ENCODE assay signal across 21 cellular contexts in the genomic region with DNA sequence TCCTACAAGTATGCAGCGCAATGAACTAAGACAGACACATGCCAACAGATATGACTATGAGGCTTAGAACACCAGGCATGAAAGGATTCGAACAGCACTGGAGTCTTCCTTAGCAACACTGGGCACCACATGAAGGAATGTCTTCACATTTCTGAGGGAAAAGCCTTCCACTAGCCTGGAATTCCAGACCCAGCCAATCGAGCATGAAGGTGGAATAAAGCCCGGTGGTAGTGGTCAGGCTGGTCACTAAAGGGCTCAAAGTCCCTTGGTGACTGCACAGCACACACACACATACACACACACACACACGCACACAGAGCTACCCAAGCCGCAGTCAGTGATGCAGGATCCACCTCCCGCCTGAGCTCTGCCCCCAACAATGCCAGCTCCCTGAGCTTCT. TPM values are rescaled to one million over a fixed set of nuclear protein-coding genes. Genes with fewer than 3 reads are reported as not detected.
DNase-seq lines count a peak whose midpoint lies in the region; ATAC-seq and TF ChIP-seq lines count a peak whose summit lies in the region.
"Had no signal": no experiment of that assay in that cellular context is flagged by ENCODE, and none has a peak within 500 bp of the region (broad histone marks: within the 10 kb centered on the region; RNA-seq: fewer than 3 reads in every experiment).

No MANE protein-coding gene starts in this region.

- DNase-seq in EH (ENCODE audit: low read depth) (peak; percentile 82), SK-N-SH (no peak), fibroblast of peridontal ligament (ENCODE audit: extremely low read depth) (peak; percentile 51), myocyte (ENCODE audit: low read depth) (peak; percentile 88), adrenal gland (no peak)
- DNase-seq in activated naive CD8-positive, alpha-beta T cell treated with anti-CD3 and anti-CD28 coated beads, Interleukin-2, amount 50 U/mL, for 24 hours, result no peak
- DNase-seq in CD8-positive, alpha-beta memory T cell, result no peak
- DNase-seq: activated CD4-positive, alpha-beta memory T cell treated with anti-CD3 and anti-CD28 coated beads for 36 hours; activated T-cell treated with anti-CD3 and anti-CD28 coated beads, Interleukin-2, amount 50 U/mL, for 48 hours; effector memory CD8-positive, alpha-beta T cell; gastrocnemius medialis; mucosa of descending colon; NCI-H510A; spleen; stimulated activated naive CD4-positive, alpha-beta T cell treated with Interleukin-2 at 50 U/mL for 16 hours; uterus had no signal

- CTCF ChIA-PET in SK-N-SH (lab: Yijun Ruan, JAX), result interaction anchor here (0.8 to 21.6 kb wide), 2 partner anchors 8 to 65 kb away, joined by 3 to 267 read pairs; no protein-coding TSS in a partner anchor
- CTCF ChIA-PET in CD8-positive, alpha-beta memory T cell (lab: Charles Lee), result no interaction called here

- no peak for TF ChIP-seq RAD21 in SK-N-SH (IDR thresholded peaks at IDR 0.05; ENCODE audit: low read length)

- no peaks in the 10 kb centered on the region for H3K4me1 Mint-ChIP-seq in activated naive CD8-positive, alpha-beta T cell treated with anti-CD3 and anti-CD28 coated beads, Interleukin-2, amount 50 U/mL, for 24 hours
- no peaks in the 10 kb centered on the region for H3K4me1 Mint-ChIP-seq in CD8-positive, alpha-beta memory T cell

- no peak for TF ChIP-seq CTCF in SK-N-SH (IDR thresholded peaks at IDR 0.05)
- TF ChIP-seq CTCF in adrenal gland (IDR thresholded peaks at IDR 0.05), result no peak

- H3K4me3 Mint-ChIP-seq in activated naive CD8-positive, alpha-beta T cell treated with anti-CD3 and anti-CD28 coated beads, Interleukin-2, amount 50 U/mL, for 24 hours, result no peak overlapping the region
- H3K4me3 Mint-ChIP-seq in CD8-positive, alpha-beta memory T cell, result no peak overlapping the region
- H3K4me3 Mint-ChIP-seq: activated CD4-positive, alpha-beta memory T cell treated with anti-CD3 and anti-CD28 coated beads for 36 hours; activated naive CD8-positive, alpha-beta T cell; central memory CD8-positive, alpha-beta T cell; effector memory CD8-positive, alpha-beta T cell had no signal

- H3K9me3 ChIP-seq in SK-N-SH, result no peaks in the 10 kb centered on the region
- H3K9me3 ChIP-seq in adrenal gland (replicated peaks in 1 of 3), result no peaks in the 10 kb centered on the region
- H3K9me3 ChIP-seq in CD8-positive, alpha-beta memory T cell (ENCODE audit: low read length), result no peaks in the 10 kb centered on the region
- H3K9me3 ChIP-seq: gastrocnemius medialis, mucosa of descending colon, pancreas, spleen, uterus had no signal

- no peaks in the 10 kb centered on the region for H3K27me3 ChIP-seq in SK-N-SH (ENCODE audit: insufficient read depth)
- H3K27me3 ChIP-seq in adrenal gland, result no peaks in the 10 kb centered on the region
- H3K27me3 ChIP-seq in CD8-positive, alpha-beta memory T cell (ENCODE audit: insufficient read depth, low read length, poor library complexity, severe bottlenecking), result no peaks in the 10 kb centered on the region
- H3K27me3 ChIP-seq: gastrocnemius medialis, pancreas, spleen, uterus had no signal

- POLR2A ChIA-PET in SK-N-SH (lab: Yijun Ruan, JAX), result no interaction called here
- POLR2A ChIA-PET in CD8-positive, alpha-beta memory T cell (lab: Charles Lee), result no interaction called here

- H3K79me2 ChIP-seq in SK-N-SH (ENCODE audit: insufficient read depth), result peaks cover 93% of the 10 kb centered on the region

- peak overlapping the region in 1 of 2 experiments; percentile 93; a peak in 2 of 4 replicates for H3K27ac ChIP-seq in SK-N-SH (ENCODE audit: low read depth in 2 of 2, low read length in 1 of 2)
- no peak overlapping the region for H3K27ac ChIP-seq in adrenal gland
- H3K27ac ChIP-seq in CD8-positive, alpha-beta memory T cell (ENCODE audit: low read depth, low read length), result no peak overlapping the region
- H3K27ac ChIP-seq: gastrocnemius medialis, pancreas, SK-N-MC, uterus had no signal

- H3K9me2 ChIP-seq in SK-N-SH, result no peaks in the 10 kb centered on the region

- ATAC-seq in activated naive CD8-positive, alpha-beta T cell treated with anti-CD3 and anti-CD28 coated beads, Interleukin-2, amount 50 U/mL, for 24 hours, result no peak
- ATAC-seq in GM21423 (IDR thresholded peaks at IDR 0.05; ENCODE audit: unreplicated experiment), result no peak
- ATAC-seq: effector memory CD8-positive, alpha-beta T cell; gastrocnemius medialis; mucosa of descending colon; pancreas had no signal

- 86% methylated on average over 6 of the region's 7 CpGs for WGBS in SK-N-SH (ENCODE audit: low lambda C conversion rate)
- 91 to 94% (median 92%) methylated on average over 7 of the region's 7 CpGs for WGBS in adrenal gland, 4 donors

- no peak overlapping the region for H2AFZ ChIP-seq in SK-N-SH (ENCODE audit: low read depth)

- no peak for TF ChIP-seq EP300 in SK-N-SH (IDR thresholded peaks at IDR 0.05; ENCODE audit: borderline replicate concordance in 1 of 2, low read depth in 1 of 2, low read length in 1 of 2)

- H3K4me3 ChIP-seq in SK-N-SH (ENCODE audit: low read depth in 2 of 2, low read length in 1 of 2), result no peak overlapping the region
- no peak overlapping the region for H3K4me3 ChIP-seq in adrenal gland
- H3K4me3 ChIP-seq in CD8-positive, alpha-beta memory T cell (ENCODE audit: low read length), result no peak overlapping the region
- H3K4me3 ChIP-seq: gastrocnemius medialis, mucosa of descending colon, pancreas, SK-N-MC, uterus had no signal

- no peaks in the 10 kb centered on the region for H3K27me3 Mint-ChIP-seq in activated naive CD8-positive, alpha-beta T cell treated with anti-CD3 and anti-CD28 coated beads, Interleukin-2, amount 50 U/mL, for 24 hours
- no peaks in the 10 kb centered on the region for H3K27me3 Mint-ChIP-seq in CD8-positive, alpha-beta memory T cell
- H3K27me3 Mint-ChIP-seq: activated CD4-positive, alpha-beta memory T cell treated with anti-CD3 and anti-CD28 coated beads for 36 hours; activated naive CD8-positive, alpha-beta T cell; central memory CD8-positive, alpha-beta T cell; effector memory CD8-positive, alpha-beta T cell had no signal

- no peaks in the 10 kb centered on the region for H3K9me3 Mint-ChIP-seq in activated naive CD8-positive, alpha-beta T cell treated with anti-CD3 and anti-CD28 coated beads, Interleukin-2, amount 50 U/mL, for 24 hours
- no peaks in the 10 kb centered on the region for H3K9me3 Mint-ChIP-seq in CD8-positive, alpha-beta memory T cell
- H3K9me3 Mint-ChIP-seq: activated CD4-positive, alpha-beta memory T cell treated with anti-CD3 and anti-CD28 coated beads for 36 hours; central memory CD8-positive, alpha-beta T cell; effector memory CD8-positive, alpha-beta T cell had no signal

- H3F3A ChIP-seq in SK-N-SH (replicated peaks; ENCODE audit: insufficient read depth), result peaks cover 13% of the 10 kb centered on the region

- H3K4me1 ChIP-seq in SK-N-SH (ENCODE audit: control insufficient read depth in 1 of 2, insufficient read depth in 2 of 2, low read depth in 1 of 2, low read length in 1 of 2), result peaks cover 20 to 33% of the 10 kb centered on the region in 2 experiments; a peak in 2 of 4 replicates
- no peaks in the 10 kb centered on the region for H3K4me1 ChIP-seq in adrenal gland (replicated peaks in 1 of 2)
- H3K4me1 ChIP-seq in CD8-positive, alpha-beta memory T cell (ENCODE audit: insufficient read depth, low read length), result no peaks in the 10 kb centered on the region
- H3K4me1 ChIP-seq: pancreas, uterus had no signal

- H3K36me3 Mint-ChIP-seq in activated naive CD8-positive, alpha-beta T cell treated with anti-CD3 and anti-CD28 coated beads, Interleukin-2, amount 50 U/mL, for 24 hours (ENCODE audit: low read depth), result no peaks in the 10 kb centered on the region
- H3K36me3 Mint-ChIP-seq in CD8-positive, alpha-beta memory T cell, result peaks cover 0 to 7% (median 0%) of the 10 kb centered on the region in 3 donors
- H3K36me3 Mint-ChIP-seq: activated CD4-positive, alpha-beta memory T cell treated with anti-CD3 and anti-CD28 coated beads for 36 hours; activated naive CD8-positive, alpha-beta T cell had no signal

- no peak overlapping the region for H3K27ac Mint-ChIP-seq in activated naive CD8-positive, alpha-beta T cell treated with anti-CD3 and anti-CD28 coated beads, Interleukin-2, amount 50 U/mL, for 24 hours
- peak overlapping the region in 1 of 8 donors; percentile 68 for H3K27ac Mint-ChIP-seq in CD8-positive, alpha-beta memory T cell
- H3K27ac Mint-ChIP-seq: activated CD4-positive, alpha-beta memory T cell treated with anti-CD3 and anti-CD28 coated beads for 36 hours; activated naive CD8-positive, alpha-beta T cell had no signal

- 0 out of 2 replicates have a peak overlapping the region, but pooled peaks have one; percentile 5 for H3K4me2 ChIP-seq in SK-N-SH

- H3K36me3 ChIP-seq in SK-N-SH (replicated peaks in 1 of 2; ENCODE audit: control insufficient read depth in 1 of 2, insufficient read depth in 2 of 2, low read length in 1 of 2) (peaks cover 0 to 17% of the 10 kb centered on the region in 2 experiments), adrenal gland (replicated peaks in 1 of 2) (peaks cover 0 to 20% of the 10 kb centered on the region in 2 donors)
- H3K36me3 ChIP-seq in CD8-positive, alpha-beta memory T cell (ENCODE audit: insufficient read depth, low read length), result no peaks in the 10 kb centered on the region
- H3K36me3 ChIP-seq: uterus had no signal

- intact Hi-C loops in adrenal gland (cut with DNase I), result no loop called here

- no peak for TF ChIP-seq POLR2A in adrenal gland (IDR thresholded peaks at IDR 0.05)

- no peak overlapping the region for H3K9ac ChIP-seq in SK-N-SH

- peaks cover 49% of the 10 kb centered on the region for H4K20me1 ChIP-seq in SK-N-SH (ENCODE audit: insufficient read depth)

TF ChIP-seq in SK-N-SH, 30 proteins besides CTCF, POLR2A, EP300 and RAD21 (continues in another document):
- TF ChIP-seq MXI1 (IDR thresholded peaks at IDR 0.05; ENCODE audit: low read depth, low read length) (no peak), NRF1 (IDR thresholded peaks at IDR 0.05; ENCODE audit: low read depth, low read length) (no peak), EZH2phosphoT487 (IDR thresholded peaks at IDR 0.05; ENCODE audit: borderline replicate concordance, low read depth) (no peak), GATA2 (CRISPR knock-in tag; IDR thresholded peaks at IDR 0.05) (no peak), RFX5 (IDR thresholded peaks at IDR 0.05; ENCODE audit: low read length) (no peak)

RNA-seq across cellular contexts. Expression of a gene that starts 19.7 kb away (rescaled TPM):
- 9.9 and 11.0 TPM in 2 replicates for polyA plus RNA-seq in SK-N-SH (2012; rRNA removed)
- 4.5 and 6.4 TPM in 2 replicates for polyA plus RNA-seq in SK-N-SH (2012; cell fraction: cytosol; rRNA removed)
- 36.2 and 48.1 TPM in 2 replicates for polyA plus RNA-seq in SK-N-SH (2012; cell fraction: nucleus; rRNA removed)
- total RNA-seq in myocyte, result 8.0 and 9.5 TPM in 2 replicates
- polyA plus RNA-seq in myocyte (2012), result 8.8 TPM
- 10 to 100 TPM; 17.6 to 56.5 (median 36.5) TPM for total RNA-seq in adrenal gland
- polyA plus RNA-seq in adrenal gland, result 10 to 100 TPM; 12.2 to 34.2 (median 22.6) TPM
- 10 to 100 TPM; 16.8 to 19.1 TPM for total RNA-seq in CD8-positive, alpha-beta memory T cell
- polyA plus RNA-seq in CD8-positive, alpha-beta memory T cell, result 1.8 TPM

RNA-seq across cellular contexts. Expression of a gene that starts 21.6 kb away (rescaled TPM):
- polyA plus RNA-seq in SK-N-SH (2012; rRNA removed), result 16.4 and 17.1 TPM in 2 replicates
- polyA plus RNA-seq in SK-N-SH (2012; cell fraction: cytosol; rRNA removed), result 12.4 and 17.2 TPM in 2 replicates
- 19.9 and 24.8 TPM in 2 replicates for polyA plus RNA-seq in SK-N-SH (2012; cell fraction: nucleus; rRNA removed)
- 87.2 and 111 TPM in 2 replicates for total RNA-seq in myocyte
- 68.6 TPM for polyA plus RNA-seq in myocyte (2012)
- 10 to 100 TPM; 21.1 to 38.0 (median 24.3) TPM for total RNA-seq in adrenal gland
- 10 to 100 TPM in 1 of 3 donors, 1 to 10 TPM in 2; 8.9 to 46.7 (median 9.6) TPM for polyA plus RNA-seq in adrenal gland
- 1 to 10 TPM; 2.7 to 4.3 TPM for total RNA-seq in CD8-positive, alpha-beta memory T cell
- polyA plus RNA-seq in CD8-positive, alpha-beta memory T cell, result 10.4 TPM

Comparison
In these comparisons a context has a peak if more than half of its experiments do, and no peak if none do; other contexts are left out.
1. DNase-seq: peak in EH (single experiment), fibroblast of peridontal ligament (single experiment) and myocyte (single experiment); none in SK-N-SH (single experiment), adrenal gland (0 of 7), activated naive CD8-positive, alpha-beta T cell treated with anti-CD3 and anti-CD28 coated beads, Interleukin-2, amount 50 U/mL, for 24 hours (single experiment) and CD8-positive, alpha-beta memory T cell (0 of 5).
2. RNA of a gene that starts 21.6 kb away (total RNA-seq): 87.2 to 111 TPM in myocyte and 21.1 to 38.0 TPM in adrenal gland; 2.7 to 4.3 TPM in CD8-positive, alpha-beta memory T cell; every median in the first group is over 4 times any median in the second.